ENCODE assay signal across 8 cellular contexts in the genomic region with DNA sequence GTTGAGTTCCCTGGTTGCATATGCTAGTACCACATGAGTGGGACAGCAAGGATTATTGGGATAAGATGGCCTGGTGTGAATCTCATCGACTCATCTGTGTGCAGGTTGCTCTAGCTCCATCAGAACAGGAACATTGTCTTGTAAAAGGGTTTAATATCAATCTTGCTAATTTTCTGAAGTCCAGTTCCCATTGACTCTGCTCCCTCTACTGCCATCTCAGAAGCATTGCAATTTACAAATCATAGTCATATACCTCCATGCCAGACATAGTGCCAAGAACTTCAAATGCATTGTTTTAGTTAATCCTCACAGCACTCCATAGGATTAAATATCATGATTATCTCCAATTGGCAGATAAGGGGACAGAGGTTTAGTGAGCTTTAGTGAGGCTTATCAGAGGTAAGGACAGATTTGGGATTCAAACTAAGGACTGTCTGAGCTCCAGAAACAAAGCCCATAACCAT. TPM values are rescaled to one million over a fixed set of nuclear protein-coding genes. Genes with fewer than 3 reads are reported as not detected.
DNase-seq lines count a peak whose midpoint lies in the region; ATAC-seq and TF ChIP-seq lines count a peak whose summit lies in the region.

No MANE protein-coding gene starts in this region.

- no peak for TF ChIP-seq POLR2A in esophagus muscularis mucosa (IDR thresholded peaks at IDR 0.05; ENCODE audit: low read depth)

- TF ChIP-seq EP300 in esophagus muscularis mucosa (IDR thresholded peaks at IDR 0.05): no peak

- H3K9me3 ChIP-seq in esophagus muscularis mucosa: no peaks in the 10 kb centered on the region

- DNase-seq in COLO829 (ENCODE audit: low spot score) (peak; percentile 68), SK-N-DZ (ENCODE audit: low spot score) (peak; percentile 21), esophagus muscularis mucosa (ENCODE audit: extremely low spot score) (no peak), sciatic nerve (ENCODE audit: low spot score) (no peak), germinal center (ENCODE audit: low spot score) (no peak)
- peak; percentile 44 for DNase-seq in Jurkat, Clone E6-1 (ENCODE audit: low read depth, low spot score)
- DNase-seq in activated effector memory CD4-positive, alpha-beta T cell treated with Interleukin-2 at 50 U/mL for 16 hours: no peak

- H3K4me1 ChIP-seq in esophagus muscularis mucosa: peaks cover 0 to 8% (median 6%) of the 10 kb centered on the region in 4 donors

- peak in 2 of 3 experiments; percentile 38 to 40 for TF ChIP-seq CTCF in esophagus muscularis mucosa (IDR thresholded peaks at IDR 0.05)

- no peak overlapping the region for H3K4me3 ChIP-seq in Jurkat, Clone E6-1 (ENCODE audit: low read length)
- H3K4me3 ChIP-seq in esophagus muscularis mucosa: no peak overlapping the region

- no peak overlapping the region for H3K27ac ChIP-seq in esophagus muscularis mucosa (replicated peaks in 1 of 4)

- intact Hi-C loops in esophagus muscularis mucosa (cut with DNase I): loop anchor here (5.0 kb wide), 1 partner anchor 103 kb away; no protein-coding TSS in a partner anchor
- intact Hi-C loops in sciatic nerve (cut with DNase I): no loop called here

- H3K36me3 ChIP-seq in esophagus muscularis mucosa: no peaks in the 10 kb centered on the region

- 69% methylated on average over 1 of the region's 1 CpG for WGBS in esophagus muscularis mucosa

- H3K27me3 ChIP-seq in esophagus muscularis mucosa: peaks cover 0 to 8% (median 0%) of the 10 kb centered on the region in 4 donors

- ATAC-seq in GM18868 (IDR thresholded peaks at IDR 0.05; ENCODE audit: unreplicated experiment) (peak; percentile 50), sciatic nerve (peak; percentile 59)

RNA-seq across cellular contexts. Expression of a gene that starts 4.8 kb away (rescaled TPM):
- 1.8 TPM for polyA plus RNA-seq in Jurkat, Clone E6-1 (2012; ENCODE audit: insufficient read depth, insufficient read length)
- 0.42 and 0.83 TPM in 2 replicates for polyA plus RNA-seq in SK-N-DZ (2014; cell fraction: cytosol; rRNA removed)
- polyA plus RNA-seq in SK-N-DZ (2014; cell fraction: nucleus; rRNA removed): 0.18 and 3.7 TPM in 2 replicates
- 1 to 10 TPM in 2 of 4 donors, under 1 TPM in 2; 0.26 to 5.4 (median 2.4) TPM for total RNA-seq in esophagus muscularis mucosa
- 3.5 TPM for total RNA-seq in sciatic nerve

Comparison
In these comparisons a context has a peak if more than half of its experiments do, and no peak if none do; other contexts are left out.
1. DNase-seq: peak in COLO829 (single experiment), Jurkat, Clone E6-1 (single experiment) and SK-N-DZ (single experiment); none in esophagus muscularis mucosa (single experiment), sciatic nerve (single experiment), activated effector memory CD4-positive, alpha-beta T cell treated with Interleukin-2 at 50 U/mL for 16 hours (single experiment) and germinal center (single experiment).